15 cellular contexts compared by ENCODE assay signal in the genomic region with DNA sequence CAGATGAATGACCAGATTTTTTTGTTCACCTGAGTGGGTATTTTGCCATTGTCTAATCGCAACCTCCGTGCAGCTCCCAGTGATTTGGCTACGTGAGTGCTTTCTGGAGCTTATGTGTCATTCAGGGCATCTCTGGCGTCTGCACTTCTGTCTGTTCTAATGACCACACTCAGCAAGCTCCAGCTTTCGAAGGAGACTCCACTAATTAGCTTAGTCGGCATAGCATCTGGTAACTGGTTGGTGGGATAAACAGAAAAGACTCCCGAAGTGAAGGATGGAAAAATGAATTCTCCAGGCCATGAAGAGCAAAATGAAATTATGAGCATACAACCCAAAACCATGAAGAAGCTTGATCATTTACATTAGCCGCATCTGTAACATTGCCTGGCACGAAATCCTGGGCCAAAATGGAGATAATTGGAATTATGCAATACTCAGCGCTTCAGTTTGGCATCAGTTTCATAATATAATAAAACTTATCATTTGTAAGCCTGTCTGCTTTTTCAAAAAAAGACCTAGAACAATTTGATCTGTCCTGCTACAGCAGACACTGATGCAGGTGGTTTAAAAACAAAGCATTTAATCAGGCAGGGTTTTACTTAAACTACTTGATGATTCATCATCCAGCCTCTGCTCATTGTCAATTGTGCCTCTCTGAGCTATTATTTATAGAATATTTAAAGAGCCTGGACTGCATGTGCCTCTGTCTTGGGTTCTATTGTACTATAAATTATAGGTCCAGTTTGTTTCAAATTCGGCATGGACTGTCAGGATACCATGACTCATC.
DNase-seq lines count a peak whose midpoint lies in the region; ATAC-seq, FAIRE-seq and TF ChIP-seq lines count a peak whose summit lies in the region.
"Had no signal": no experiment of that assay in that cellular context is flagged by ENCODE, and none has a peak within 500 bp of the region (broad histone marks: within the 10 kb centered on the region; RNA-seq: fewer than 3 reads in every experiment).

No MANE protein-coding gene starts in this region.

- H4K20me1 ChIP-seq in HepG2 (ENCODE audit: insufficient read depth, low read length): no peaks in the 10 kb centered on the region

- H3K79me2 ChIP-seq in HepG2 (ENCODE audit: insufficient read depth, low read length): no peaks in the 10 kb centered on the region

- in situ Hi-C loops in HepG2 (cut with HindIII; ENCODE audit: extremely low pct_ligation_motif_present, low pct_unique_long_range_greater_than_20kb): no loop called here

- ATAC-seq in HepG2: no peak
- ATAC-seq in right lobe of liver: no peak
- ATAC-seq: natural killer cell had no signal

- TF ChIP-seq EP300 in HepG2 (IDR thresholded peaks at IDR 0.05; ENCODE audit: low read depth in 2 of 2, low read length in 2 of 2): no peak
- no peak for TF ChIP-seq EP300 in HepG2 (CRISPR knock-in tag; IDR thresholded peaks at IDR 0.05; ENCODE audit: borderline replicate concordance)

- H3K27ac ChIP-seq in HepG2 (ENCODE audit: extremely low read length, insufficient read depth, low read length) (no peak overlapping the region), right lobe of liver (no peak overlapping the region)

- TF ChIP-seq CTCF in HepG2 (CRISPR knock-in tag; IDR thresholded peaks at IDR 0.05) (no peak), right lobe of liver (IDR thresholded peaks at IDR 0.05) (no peak)

- no peaks in the 10 kb centered on the region for H3K4me1 ChIP-seq in HepG2 (ENCODE audit: insufficient read depth, low read length)
- H3K4me1 ChIP-seq in right lobe of liver: no peaks in the 10 kb centered on the region

- TF ChIP-seq POLR2A in HepG2 (IDR thresholded peaks at IDR 0.05; ENCODE audit: insufficient read depth in 1 of 2, low read depth in 2 of 2, low read length in 2 of 2) (no peak), right lobe of liver (IDR thresholded peaks at IDR 0.05) (no peak)

- H3K27me3 ChIP-seq in HepG2 (ENCODE audit: control insufficient read depth in 1 of 2, insufficient read depth in 2 of 2, low read length in 2 of 2) (no peaks in the 10 kb centered on the region), right lobe of liver (no peaks in the 10 kb centered on the region)

- no TSS peak for BruUV-seq in HepG2 (replicated peaks; lab: Mats Ljungman, UMichigan)

- WGBS in HepG2 (ENCODE audit: low lambda C conversion rate): 2% methylated on average over 11 of the region's 11 CpGs
- WGBS in right lobe of liver (ENCODE audit: insufficient coverage, low coverage, low lambda C conversion rate, missing lambda C conversion rate): 58% methylated on average over 11 of the region's 11 CpGs

- H3K4me3 ChIP-seq in HepG2 (replicated peaks in 1 of 3; ENCODE audit: insufficient read depth in 1 of 3, low read depth in 2 of 3, low read length in 3 of 3) (no peak overlapping the region), right lobe of liver (no peak overlapping the region)

- H3K4me2 ChIP-seq in HepG2 (ENCODE audit: low read depth, low read length): no peak overlapping the region

- FAIRE-seq in HepG2 (lab: Jason Lieb, UNC): no peak

- no peak for TF ChIP-seq RAD21 in HepG2 (CRISPR knock-in tag; IDR thresholded peaks at IDR 0.05)

- no peak for DNase-seq in HepG2 (ENCODE audit: low spot score)
- DNase-seq in right lobe of liver: no peak
- peak; percentile 98 for DNase-seq in NCI-H524 (lab: John Stamatoyannopoulos, UW)
- peak; percentile 32 for DNase-seq in cerebellum (ENCODE audit: low spot score)
- no peak for DNase-seq in activated CD8-positive, alpha-beta memory T cell treated with anti-CD3 and anti-CD28 coated beads, Interleukin-2, amount 50 U/mL, for 4 hours
- DNase-seq in iPS-NIHi11 (ENCODE audit: low spot score): no peak
- DNase-seq in T1000 (lab: John Stamatoyannopoulos, UW): no peak
- DNase-seq in hepatic stellate cell (ENCODE audit: low spot score): no peak
- DNase-seq: activated CD4-positive, alpha-beta memory T cell treated with anti-CD3 and anti-CD28 coated beads for 36 hours; activated naive CD4-positive, alpha-beta T cell treated with anti-CD3 and anti-CD28 coated beads for 36 hours; HFFc6; KG1; kidney glomerular epithelial cell; natural killer cell; small intestine had no signal

- H3K9me3 ChIP-seq in HepG2 (ENCODE audit: low read length): no peaks in the 10 kb centered on the region
- H3K9me3 ChIP-seq in right lobe of liver: no peaks in the 10 kb centered on the region

- intact Hi-C loops in HepG2 (cut with micrococcal nuclease; ENCODE audit: unreplicated experiment) (no loop called here), right lobe of liver (cut with DNase I) (no loop called here)

- no peak overlapping the region for H2AFZ ChIP-seq in HepG2 (ENCODE audit: low read length)

- no peak overlapping the region for H3K9ac ChIP-seq in HepG2 (ENCODE audit: insufficient read depth, low read depth, low read length)

- H3K36me3 ChIP-seq in HepG2 (replicated peaks in 1 of 2; ENCODE audit: control insufficient read depth in 1 of 2, insufficient read depth in 2 of 2, low read length in 2 of 2) (no peaks in the 10 kb centered on the region), right lobe of liver (no peaks in the 10 kb centered on the region)

- CTCF ChIA-PET in HepG2 (lab: Yijun Ruan, JAX; ENCODE audit: low intra/inter-chr PET ratio, low total read pairs): no interaction called here

- POLR2A ChIA-PET in HepG2 (lab: Yijun Ruan, JAX): no interaction called here

TF ChIP-seq in HepG2, 621 proteins besides CTCF, POLR2A, EP300 and RAD21:
- TF ChIP-seq CEBPB (IDR thresholded peaks at IDR 0.05; ENCODE audit: borderline replicate concordance, low read depth, low read length) (0 out of 2 replicates have a peak, but pooled peaks have one; percentile 4), ZFP62 (CRISPR knock-in tag; IDR thresholded peaks at IDR 0.05) (no peak), ZNF383 (CRISPR knock-in tag; IDR thresholded peaks at IDR 0.05; ENCODE audit: borderline replicate concordance) (no peak)

Comparison
In these comparisons a context has a peak if more than half of its experiments do, and no peak if none do; other contexts are left out.
1. DNase-seq: peak in NCI-H524 (2 of 2) and cerebellum (single experiment); none in HepG2 (single experiment), right lobe of liver (0 of 3), activated CD8-positive, alpha-beta memory T cell treated with anti-CD3 and anti-CD28 coated beads, Interleukin-2, amount 50 U/mL, for 4 hours (single experiment), iPS-NIHi11 (single experiment), T1000 (single experiment) and hepatic stellate cell (single experiment).